In the genomic region with DNA sequence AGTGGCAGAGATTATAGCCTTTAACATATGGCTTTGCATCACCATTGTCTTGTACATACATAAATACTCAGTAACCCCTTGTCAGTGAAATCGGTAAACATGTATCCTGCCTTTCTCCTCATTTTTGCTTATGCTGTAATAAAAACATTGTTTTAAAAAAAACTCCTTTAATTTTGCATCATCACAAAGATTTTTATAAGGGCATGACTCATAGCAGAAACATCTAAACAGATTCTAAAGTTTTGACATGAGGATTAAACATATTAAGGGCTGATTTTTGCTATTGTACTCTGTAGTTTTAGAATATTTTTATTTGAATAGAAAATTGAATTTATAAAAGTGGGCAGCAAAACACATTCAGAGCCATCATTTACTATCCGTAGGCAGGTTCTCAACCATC, we compare ENCODE assay signal across 30 cellular contexts.
A peak's percentile ranks its signal among the peaks of the same experiment; 100 is the strongest.
DNase-seq lines count a peak whose midpoint lies in the region; ATAC-seq, FAIRE-seq and TF ChIP-seq lines count a peak whose summit lies in the region.
"Had no signal": no experiment of that assay in that cellular context is flagged by ENCODE, and none has a peak within 500 bp of the region (broad histone marks: within the 10 kb centered on the region; RNA-seq: fewer than 3 reads in every experiment).

No MANE protein-coding gene starts in this region.

- H3K9me2 ChIP-seq in GM23248 (ENCODE audit: insufficient read depth), result no peaks in the 10 kb centered on the region

- H3F3A ChIP-seq in GM23248 (ENCODE audit: insufficient read depth), result no peaks in the 10 kb centered on the region

- no peak for TF ChIP-seq EP300 in transverse colon (IDR thresholded peaks at IDR 0.05; ENCODE audit: low read depth)

- DNase-seq in AG04450 (ENCODE audit: low read depth, low spot score), result peak; percentile 8
- peak; percentile 61 for DNase-seq in GM23248
- peak; percentile 12 for DNase-seq in astrocyte (ENCODE audit: low read depth)
- DNase-seq in fibroblast of villous mesenchyme (ENCODE audit: low read depth), result peak; percentile 36
- no peak for DNase-seq in AG08396 (ENCODE audit: low spot score)
- DNase-seq in transverse colon, result no peak
- no peak for DNase-seq in activated T-cell treated with anti-CD3 and anti-CD28 coated beads for 4 hours
- DNase-seq in CD4-positive, alpha-beta T cell, result no peak
- DNase-seq: 8988T; activated CD4-positive, alpha-beta T cell treated with anti-CD3 and anti-CD28 coated beads, Interleukin-2, amount 50 U/mL, for 1 hour; activated T-cell treated with anti-CD3 and anti-CD28 coated beads, Interleukin-2, amount 50 U/mL, for 48 hours; adrenal gland; effector CD8-positive, alpha-beta T cell; islet precursor cell; left ventricle myocardium inferior; mesendoderm; NCI-H1092 treated with DMSO at 0.1 percent for 48 hours; NCI-H187 treated with DMSO at 0.1 percent for 48 hours; NCI-H526 treated with DMSO at 0.1 percent for 48 hours; Peyer's patch; SHP77 treated with DMSO at 0.1 percent for 48 hours; sigmoid colon; stimulated activated naive CD4-positive, alpha-beta T cell; WERI-Rb-1 had no signal

- H3K4me3 ChIP-seq in AG04450 (ENCODE audit: low read depth, low read length) (no peak overlapping the region), GM23248 (no peak overlapping the region), astrocyte (ENCODE audit: insufficient read depth, low read depth, low read length) (no peak overlapping the region), fibroblast of villous mesenchyme (ENCODE audit: low read depth, low read length) (no peak overlapping the region), transverse colon (no peak overlapping the region)
- H3K4me3 ChIP-seq: adrenal gland, left ventricle myocardium inferior, Peyer's patch, prostate gland, sigmoid colon had no signal

- H3K4me2 ChIP-seq in GM23248 (ENCODE audit: unreplicated experiment), result no peak overlapping the region
- H3K4me2 ChIP-seq in astrocyte (ENCODE audit: low read length), result no peak overlapping the region

- H3K9me3 ChIP-seq in AG04450 (ENCODE audit: control insufficient read depth, insufficient read depth, low read length), result peaks cover 3% of the 10 kb centered on the region
- H3K9me3 ChIP-seq in GM23248 (ENCODE audit: low read depth), result no peaks in the 10 kb centered on the region
- H3K9me3 ChIP-seq in astrocyte (ENCODE audit: insufficient read depth, low read depth, low read length), result peaks cover 2% of the 10 kb centered on the region
- no peaks in the 10 kb centered on the region for H3K9me3 ChIP-seq in transverse colon
- H3K9me3 ChIP-seq in CD4-positive, alpha-beta T cell (ENCODE audit: control insufficient read depth, low read length), result peaks cover 3% of the 10 kb centered on the region
- H3K9me3 ChIP-seq: adrenal gland, prostate gland had no signal

- H3K36me3 ChIP-seq in GM23248 (ENCODE audit: low read depth) (no peaks in the 10 kb centered on the region), astrocyte (ENCODE audit: insufficient read depth, low read length) (no peaks in the 10 kb centered on the region), transverse colon (no peaks in the 10 kb centered on the region)
- H3K36me3 ChIP-seq: adrenal gland, left ventricle myocardium inferior, Peyer's patch, prostate gland, sigmoid colon, WERI-Rb-1 had no signal

- TF ChIP-seq CTCF in AG04450 (IDR thresholded peaks at IDR 0.05; ENCODE audit: low read depth, low read length), result no peak
- TF ChIP-seq CTCF in astrocyte (IDR thresholded peaks at IDR 0.05; ENCODE audit: insufficient read depth, low read depth, low read length), result no peak
- no peak for TF ChIP-seq CTCF in fibroblast of villous mesenchyme (IDR thresholded peaks at IDR 0.05; ENCODE audit: insufficient read depth, low read depth, low read length)
- TF ChIP-seq CTCF in transverse colon (IDR thresholded peaks at IDR 0.05), result no peak
- no peak for TF ChIP-seq CTCF in CD4-positive, alpha-beta T cell (IDR thresholded peaks at IDR 0.05)

- no peak for ATAC-seq in CD4-positive, alpha-beta T cell (ENCODE audit: poor library complexity)

- no peaks in the 10 kb centered on the region for H3K36me3 Mint-ChIP-seq in astrocyte (ENCODE audit: low read depth, unreplicated experiment)
- H3K36me3 Mint-ChIP-seq in CD4-positive, alpha-beta T cell (ENCODE audit: low read depth), result no peaks in the 10 kb centered on the region
- H3K36me3 Mint-ChIP-seq: IgD-negative memory B cell had no signal

- CTCF ChIA-PET in AG04450 (lab: Charles Lee), result interaction anchor here (3.9 kb wide), 1 partner anchor 10 kb away, joined by 25 read pairs; no protein-coding TSS in a partner anchor
- CTCF ChIA-PET in CD4-positive, alpha-beta T cell (lab: Charles Lee), result no interaction called here

- TF ChIP-seq POLR2A in transverse colon (IDR thresholded peaks at IDR 0.05), result no peak

- 61 to 64% methylated on average over 2 of the region's 2 CpGs for WGBS in GM23248 (ENCODE audit: low coverage in 1 of 2, low lambda C conversion rate in 2 of 2, missing lambda C conversion rate in 2 of 2), 2 experiments
- 54 to 58% methylated on average over 2 of the region's 2 CpGs for WGBS in transverse colon (ENCODE audit: low coverage in 1 of 2), 2 donors

- POLR2A ChIA-PET in AG04450 (lab: Yijun Ruan, JAX), result no interaction called here
- POLR2A ChIA-PET in CD4-positive, alpha-beta T cell (lab: Charles Lee), result no interaction called here

- H3K27me3 Mint-ChIP-seq in astrocyte (ENCODE audit: low read depth, unreplicated experiment), result no peaks in the 10 kb centered on the region
- no peaks in the 10 kb centered on the region for H3K27me3 Mint-ChIP-seq in CD4-positive, alpha-beta T cell
- H3K27me3 Mint-ChIP-seq: IgD-negative memory B cell had no signal

- H3K4me1 Mint-ChIP-seq in astrocyte (ENCODE audit: low read depth, unreplicated experiment), result no peaks in the 10 kb centered on the region
- no peaks in the 10 kb centered on the region for H3K4me1 Mint-ChIP-seq in CD4-positive, alpha-beta T cell (ENCODE audit: low read depth)
- H3K4me1 Mint-ChIP-seq: IgD-negative memory B cell had no signal

- H3K4me1 ChIP-seq in GM23248 (ENCODE audit: insufficient read depth) (peaks cover 7% of the 10 kb centered on the region; the same call in 1 of the 2 replicates), astrocyte (ENCODE audit: insufficient read depth, low read length) (no peaks in the 10 kb centered on the region), transverse colon (no peaks in the 10 kb centered on the region)
- H3K4me1 ChIP-seq: adrenal gland, left ventricle myocardium inferior, Peyer's patch, prostate gland, sigmoid colon had no signal

- H2AFZ ChIP-seq in GM23248 (no peak overlapping the region), astrocyte (ENCODE audit: low read depth, low read length) (no peak overlapping the region)

- no peaks in the 10 kb centered on the region for H3K27me3 ChIP-seq in AG04450 (ENCODE audit: control insufficient read depth, insufficient read depth, low read length)
- H3K27me3 ChIP-seq in GM23248 (replicated peaks; ENCODE audit: insufficient read depth), result no peaks in the 10 kb centered on the region
- H3K27me3 ChIP-seq in astrocyte (ENCODE audit: insufficient read depth, low read length), result no peaks in the 10 kb centered on the region
- H3K27me3 ChIP-seq in transverse colon, result no peaks in the 10 kb centered on the region
- H3K27me3 ChIP-seq in CD4-positive, alpha-beta T cell (ENCODE audit: control insufficient read depth, insufficient read depth, low read length), result no peaks in the 10 kb centered on the region
- H3K27me3 ChIP-seq: adrenal gland, Peyer's patch, sigmoid colon had no signal

- H3K9me3 Mint-ChIP-seq in astrocyte (ENCODE audit: unreplicated experiment), result peaks cover 10% of the 10 kb centered on the region
- H3K9me3 Mint-ChIP-seq in CD4-positive, alpha-beta T cell, result peaks cover 18% of the 10 kb centered on the region

- H3K27ac Mint-ChIP-seq in astrocyte (ENCODE audit: unreplicated experiment), result no peak overlapping the region
- no peak overlapping the region for H3K27ac Mint-ChIP-seq in CD4-positive, alpha-beta T cell
- H3K27ac Mint-ChIP-seq: IgD-negative memory B cell had no signal

- no peak for FAIRE-seq in astrocyte (lab: Jason Lieb, UNC)
- FAIRE-seq: bronchial epithelial cell, colon, D721Med had no signal

- in situ Hi-C loops in GM23248 (cut with MboI), result no loop called here
- in situ Hi-C loops in transverse colon (cut with MboI; ENCODE audit: low pct_ligation_motif_present in 1 of 4, low pct_unique_long_range_greater_than_20kb in 1 of 4, low sequenced_read_pairs in 3 of 4), result no loop called here

- H3K79me2 ChIP-seq in GM23248 (ENCODE audit: insufficient read depth) (no peaks in the 10 kb centered on the region), astrocyte (ENCODE audit: insufficient read depth, low read length) (no peaks in the 10 kb centered on the region)

- H3K27ac ChIP-seq in AG04450 (ENCODE audit: low read depth, low read length), result no peak overlapping the region
- no peak overlapping the region for H3K27ac ChIP-seq in GM23248
- no peak overlapping the region for H3K27ac ChIP-seq in astrocyte (ENCODE audit: low read depth, low read length)
- H3K27ac ChIP-seq in transverse colon, result no peak overlapping the region
- no peak overlapping the region for H3K27ac ChIP-seq in CD4-positive, alpha-beta T cell (ENCODE audit: low read depth, low read length)
- H3K27ac ChIP-seq: adrenal gland, C4-2B, left ventricle myocardium inferior, Peyer's patch, prostate gland, sigmoid colon, WERI-Rb-1 had no signal

- H4K20me1 ChIP-seq in GM23248 (ENCODE audit: insufficient read depth) (no peaks in the 10 kb centered on the region), astrocyte (ENCODE audit: insufficient read depth, low read length) (no peaks in the 10 kb centered on the region)

- H3K9ac ChIP-seq in GM23248 (no peak overlapping the region), astrocyte (ENCODE audit: low read length) (no peak overlapping the region)

- intact Hi-C loops in transverse colon (cut with DNase I; ENCODE audit: low total_unique reads), result no loop called here
- intact Hi-C loops in CD4-positive, alpha-beta T cell (cut with DNase I, micrococcal nuclease), result no loop called here

- H3K4me3 Mint-ChIP-seq in astrocyte (ENCODE audit: unreplicated experiment), result no peak overlapping the region
- no peak overlapping the region for H3K4me3 Mint-ChIP-seq in CD4-positive, alpha-beta T cell
- H3K4me3 Mint-ChIP-seq: IgD-negative memory B cell had no signal

Comparison
In these comparisons a context has a peak if more than half of its experiments do, and no peak if none do; other contexts are left out.
1. DNase-seq: peak in AG04450 (single experiment), GM23248 (single experiment), astrocyte (single experiment) and fibroblast of villous mesenchyme (single experiment); none in AG08396 (single experiment), transverse colon (single experiment), activated T-cell treated with anti-CD3 and anti-CD28 coated beads for 4 hours (single experiment) and CD4-positive, alpha-beta T cell (0 of 10).